28 cellular contexts compared by ENCODE assay signal in the genomic region with DNA sequence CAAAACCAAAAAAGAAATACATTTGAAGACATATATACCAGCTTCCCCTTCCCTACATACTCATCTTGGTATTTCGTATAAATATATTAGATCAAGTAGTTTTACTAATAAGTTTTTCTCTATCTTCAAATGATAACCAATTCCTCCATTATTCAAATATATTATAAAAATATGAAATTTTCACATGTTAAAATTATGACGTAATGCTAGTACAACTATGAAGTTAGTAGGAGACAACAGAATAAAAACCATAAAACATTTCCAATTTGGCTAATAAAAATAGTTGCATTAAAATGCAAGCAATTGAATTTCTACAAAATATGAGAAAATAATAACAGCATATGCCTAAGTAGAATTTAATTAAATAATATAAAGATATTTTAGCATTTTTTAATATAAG.
"Had no signal": no experiment of that assay in that cellular context is flagged by ENCODE, and none has a peak within 500 bp of the region (broad histone marks: within the 10 kb centered on the region; RNA-seq: fewer than 3 reads in every experiment).

No MANE protein-coding gene starts in this region.

- H3K4me1 ChIP-seq: parathyroid adenoma, psoas muscle, spleen, thyroid gland, tibial nerve, upper lobe of left lung, vagina had no signal

- DNase-seq: natural killer cell; occipital lobe; ovary; posterior cingulate gyrus; psoas muscle; right cardiac atrium; spleen; stimulated activated CD4-positive, alpha-beta T cell treated with anti-CD3 and anti-CD28 coated beads, Interleukin-12 subunit alpha, Interleukin-12 subunit beta, amount 100 ng/mL, for 4 hours; stimulated activated CD4-positive, alpha-beta T cell treated with anti-CD3 and anti-CD28 coated beads, Interleukin-1b, Interleukin-23, amount 100 ng/mL, for 48 hours; stimulated activated CD4-positive, alpha-beta T cell treated with anti-CD3 and anti-CD28 coated beads, Interleukin-4, amount 100 ng/mL, for 1 hour; stimulated activated CD4-positive, alpha-beta T cell treated with anti-CD3 and anti-CD28 coated beads, Interleukin-4, amount 100 ng/mL, for 4 hours; stimulated activated CD8-positive, alpha-beta memory T cell treated with anti-CD3 and anti-CD28 coated beads, Interleukin-4, amount 100 ng/mL, for 48 hours; stimulated activated naive CD4-positive, alpha-beta T cell; stimulated activated naive CD8-positive, alpha-beta T cell treated with anti-CD3 and anti-CD28 coated beads, Interleukin-15, amount 100 ng/mL, for 72 hours; stimulated activated naive CD8-positive, alpha-beta T cell treated with anti-CD3 and anti-CD28 coated beads, Interleukin-15, Interleukin-2, amounts not matched to agents 100 U/mL and 50 U/mL, for 24 hours; thyroid gland; trophoblast cell; upper lobe of left lung had no signal

- H3K27ac ChIP-seq: neural progenitor cell, ovary, parathyroid adenoma, psoas muscle, skin epidermis, spleen, thoracic aorta, thyroid gland, tibial nerve, upper lobe of left lung, vagina had no signal

- ATAC-seq: natural killer cell; psoas muscle; right cardiac atrium; sciatic nerve; stimulated activated memory B cell treated with anti-CD40 and anti-IgM and Interleukin-4, amounts not matched to agents 10 μg/mL and 1 μg/mL and 100 μg/mL, for 72 hours; stimulated activated naive CD8-positive, alpha-beta T cell treated with anti-CD3 and anti-CD28 coated beads, Interleukin-15, amount 100 ng/mL, for 72 hours; stimulated activated naive CD8-positive, alpha-beta T cell treated with anti-CD3 and anti-CD28 coated beads, Interleukin-15, Interleukin-2, amounts not matched to agents 100 U/mL and 50 U/mL, for 24 hours had no signal

- H3K79me2 ChIP-seq: parathyroid adenoma had no signal

- H3K4me2 ChIP-seq: neural progenitor cell, smooth muscle cell had no signal

- H3K9ac ChIP-seq: neural progenitor cell, parathyroid adenoma had no signal

- FAIRE-seq: urothelium cell line had no signal

- H3K9me3 ChIP-seq: ovary, psoas muscle, thoracic aorta, thyroid gland, tibial nerve, upper lobe of left lung, vagina had no signal

- H2AFZ ChIP-seq: neural progenitor cell, parathyroid adenoma had no signal

- H3K4me3 ChIP-seq: neural progenitor cell, ovary, psoas muscle, skin epidermis, smooth muscle cell, spleen, thoracic aorta, thyroid gland, tibial nerve, upper lobe of left lung, vagina had no signal

- H3K27me3 ChIP-seq: neural progenitor cell, ovary, spleen, thyroid gland, tibial nerve, upper lobe of left lung, vagina had no signal

- H3K36me3 ChIP-seq: neural progenitor cell, ovary, spleen, thoracic aorta, thyroid gland, tibial nerve, upper lobe of left lung, vagina had no signal
